2 cellular contexts compared by ENCODE assay signal in the genomic region with DNA sequence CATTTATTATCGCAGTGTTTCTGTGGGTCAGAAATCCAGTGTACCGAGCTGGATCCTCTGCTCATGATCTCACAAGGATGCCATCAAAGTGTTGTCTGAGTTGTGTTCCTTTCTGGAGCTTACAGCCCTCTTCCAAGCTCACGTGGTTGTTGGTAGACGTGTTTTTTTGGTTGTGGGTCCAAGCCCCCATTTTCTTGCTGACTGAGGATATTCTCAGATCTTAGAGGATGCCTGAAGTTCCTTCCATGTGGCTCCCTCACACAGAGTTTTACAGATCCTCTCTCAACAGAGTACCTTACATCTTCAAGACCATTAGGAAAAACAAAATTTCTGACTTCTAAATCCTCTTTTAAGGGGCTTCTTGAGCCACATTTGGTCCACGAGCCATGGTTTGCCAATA.
TF ChIP-seq lines count a peak whose summit lies in the region.

No MANE protein-coding gene starts in this region.

TF ChIP-seq in HepG2, 621 proteins besides CTCF, POLR2A, EP300 and RAD21:
- TF ChIP-seq MAFK (conservative IDR thresholded peaks at IDR 0.05 in 1 of 2, IDR thresholded peaks at IDR 0.05 in 1 of 2; ENCODE audit: low read length in 2 of 2): peak; percentile 53 to 70; a peak in 3 of 4 replicates
- 0 out of 2 replicates have a peak, but pooled peaks have one; percentile 40 for TF ChIP-seq MAFF (IDR thresholded peaks at IDR 0.05; ENCODE audit: low read depth, low read length)
- TF ChIP-seq, protein P1, sequence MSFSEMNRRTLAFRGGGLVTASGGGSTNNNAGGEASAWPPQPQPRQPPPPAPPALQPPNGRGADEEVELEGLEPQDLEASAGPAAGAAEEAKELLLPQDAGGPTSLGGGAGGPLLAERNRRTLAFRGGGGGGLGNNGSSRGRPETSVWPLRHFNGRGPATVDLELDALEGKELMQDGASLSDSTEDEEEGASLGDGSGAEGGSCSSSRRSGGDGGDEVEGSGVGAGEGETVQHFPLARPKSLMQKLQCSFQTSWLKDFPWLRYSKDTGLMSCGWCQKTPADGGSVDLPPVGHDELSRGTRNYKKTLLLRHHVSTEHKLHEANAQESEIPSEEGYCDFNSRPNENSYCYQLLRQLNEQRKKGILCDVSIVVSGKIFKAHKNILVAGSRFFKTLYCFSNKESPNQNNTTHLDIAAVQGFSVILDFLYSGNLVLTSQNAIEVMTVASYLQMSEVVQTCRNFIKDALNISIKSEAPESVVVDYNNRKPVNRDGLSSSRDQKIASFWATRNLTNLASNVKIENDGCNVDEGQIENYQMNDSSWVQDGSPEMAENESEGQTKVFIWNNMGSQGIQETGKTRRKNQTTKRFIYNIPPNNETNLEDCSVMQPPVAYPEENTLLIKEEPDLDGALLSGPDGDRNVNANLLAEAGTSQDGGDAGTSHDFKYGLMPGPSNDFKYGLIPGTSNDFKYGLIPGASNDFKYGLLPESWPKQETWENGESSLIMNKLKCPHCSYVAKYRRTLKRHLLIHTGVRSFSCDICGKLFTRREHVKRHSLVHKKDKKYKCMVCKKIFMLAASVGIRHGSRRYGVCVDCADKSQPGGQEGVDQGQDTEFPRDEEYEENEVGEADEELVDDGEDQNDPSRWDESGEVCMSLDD (CRISPR knock-in tag; IDR thresholded peaks at IDR 0.05; ENCODE audit: borderline replicate concordance): no peak
- no peak for TF ChIP-seq RNF2 (conservative IDR thresholded peaks at IDR 0.05; ENCODE audit: low read depth)
- no peak for TF ChIP-seq TBX3 (IDR thresholded peaks at IDR 0.05; ENCODE audit: borderline replicate concordance)
- TF ChIP-seq RBM39 (IDR thresholded peaks at IDR 0.05; ENCODE audit: low read depth, low read length, poor library complexity, severe bottlenecking): no peak
- TF ChIP-seq, protein P2, sequence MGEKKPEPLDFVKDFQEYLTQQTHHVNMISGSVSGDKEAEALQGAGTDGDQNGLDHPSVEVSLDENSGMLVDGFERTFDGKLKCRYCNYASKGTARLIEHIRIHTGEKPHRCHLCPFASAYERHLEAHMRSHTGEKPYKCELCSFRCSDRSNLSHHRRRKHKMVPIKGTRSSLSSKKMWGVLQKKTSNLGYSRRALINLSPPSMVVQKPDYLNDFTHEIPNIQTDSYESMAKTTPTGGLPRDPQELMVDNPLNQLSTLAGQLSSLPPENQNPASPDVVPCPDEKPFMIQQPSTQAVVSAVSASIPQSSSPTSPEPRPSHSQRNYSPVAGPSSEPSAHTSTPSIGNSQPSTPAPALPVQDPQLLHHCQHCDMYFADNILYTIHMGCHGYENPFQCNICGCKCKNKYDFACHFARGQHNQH (CRISPR knock-in tag; IDR thresholded peaks at IDR 0.05): no peak
- no peak for TF ChIP-seq ELF4 (CRISPR knock-in tag; IDR thresholded peaks at IDR 0.05; ENCODE audit: borderline replicate concordance)
- no peak for TF ChIP-seq RFX5 (IDR thresholded peaks at IDR 0.05; ENCODE audit: low read depth, low read length)
- no peak for TF ChIP-seq ZNF407 (CRISPR knock-in tag; IDR thresholded peaks at IDR 0.05; ENCODE audit: not compliant biosample characterization)

TF ChIP-seq in H1, 55 proteins besides CTCF, POLR2A, EP300 and RAD21:
- no peak for TF ChIP-seq JUND (IDR thresholded peaks at IDR 0.05; ENCODE audit: low read length)
- no peak for TF ChIP-seq SP4 (IDR thresholded peaks at IDR 0.05; ENCODE audit: low read length)
